In genomic region chr7:47478017-47478344, GRCh38 we compare ENCODE assay signal across 16 cellular contexts.
DNase-seq lines count a peak whose midpoint lies in the region; ATAC-seq, FAIRE-seq and TF ChIP-seq lines count a peak whose summit lies in the region.
"Had no signal": no experiment of that assay in that cellular context is flagged by ENCODE, and none has a peak within 500 bp of the region (broad histone marks: within the 10 kb centered on the region; RNA-seq: fewer than 3 reads in every experiment).

No MANE protein-coding gene starts in this region.

- H3K4me3 ChIP-seq in choroid plexus epithelial cell (ENCODE audit: low read depth, low read length) (no peak overlapping the region), HepG2 (replicated peaks in 1 of 3; ENCODE audit: insufficient read depth in 1 of 3, low read depth in 2 of 3, low read length in 3 of 3) (no peak overlapping the region), skeletal muscle satellite cell (ENCODE audit: low read length) (no peak overlapping the region), A673 (ENCODE audit: low read depth, low read length, poor library complexity, severe bottlenecking) (no peak overlapping the region)

- no peak for TF ChIP-seq POLR2A in HepG2 (IDR thresholded peaks at IDR 0.05; ENCODE audit: insufficient read depth in 1 of 2, low read depth in 2 of 2, low read length in 2 of 2)

- no peaks in the 10 kb centered on the region for H3K9me3 ChIP-seq in HepG2 (ENCODE audit: low read length)
- H3K9me3 ChIP-seq in skeletal muscle satellite cell (replicated peaks; ENCODE audit: low read length): no peaks in the 10 kb centered on the region
- H3K9me3 ChIP-seq in A673 (ENCODE audit: low read depth, low read length, poor library complexity, severe bottlenecking): no peaks in the 10 kb centered on the region

- DNase-seq in H4 (ENCODE audit: low spot score) (peak; percentile 63), choroid plexus epithelial cell (ENCODE audit: low read depth) (peak; percentile 48), HepG2 (ENCODE audit: low spot score) (no peak), A673 (ENCODE audit: low spot score) (no peak), NCI-H345 (lab: John Stamatoyannopoulos, UW) (no peak), NCI-H1092 treated with DMSO at 0.1 percent for 48 hours (lab: John Stamatoyannopoulos, UW) (no peak)
- DNase-seq: activated effector memory CD4-positive, alpha-beta T cell treated with anti-CD3 and anti-CD28 coated beads, Interleukin-2, amount 50 U/mL, for 16 hours; CD4-positive, alpha-beta T cell; H7; NCI-H446 treated with DMSO at 0.1 percent for 48 hours; OCI-M1; stimulated activated CD4-positive, alpha-beta T cell treated with anti-CD3 and anti-CD28 coated beads, Interleukin-4, amount 100 ng/mL, for 4 hours; stimulated activated naive CD8-positive, alpha-beta T cell treated with anti-CD3 and anti-CD28 coated beads, Interleukin-15, Interleukin-2, amounts not matched to agents 100 U/mL and 50 U/mL, for 24 hours; T-helper 17 cell had no signal

- peaks cover 8 to 36% of the 10 kb centered on the region in 2 experiments; a peak in 4 of 5 replicates for H3K36me3 ChIP-seq in HepG2 (replicated peaks in 1 of 2; ENCODE audit: control insufficient read depth in 1 of 2, insufficient read depth in 2 of 2, low read length in 2 of 2)
- H3K36me3 ChIP-seq in skeletal muscle satellite cell (ENCODE audit: insufficient read depth, low read length): no peaks in the 10 kb centered on the region
- H3K36me3 ChIP-seq in A673 (ENCODE audit: insufficient read depth, low read length, poor library complexity, severe bottlenecking): no peaks in the 10 kb centered on the region

- no peak overlapping the region for H2AFZ ChIP-seq in HepG2 (ENCODE audit: low read length)

- H3K4me1 ChIP-seq in HepG2 (ENCODE audit: insufficient read depth, low read length) (peaks cover 96% of the 10 kb centered on the region), skeletal muscle satellite cell (ENCODE audit: control insufficient read depth, insufficient read depth, low read length) (peaks cover 61% of the 10 kb centered on the region), A673 (ENCODE audit: insufficient read depth, low read length, poor library complexity, severe bottlenecking) (no peaks in the 10 kb centered on the region)

- H3K4me2 ChIP-seq in HepG2 (ENCODE audit: low read depth, low read length) (0 out of 2 replicates have a peak overlapping the region, but pooled peaks have one; percentile 1), skeletal muscle satellite cell (ENCODE audit: low read length) (peak overlapping the region; percentile 18)

- TF ChIP-seq CTCF in choroid plexus epithelial cell (conservative IDR thresholded peaks at IDR 0.05; ENCODE audit: low read depth, low read length) (no peak), HepG2 (CRISPR knock-in tag; IDR thresholded peaks at IDR 0.05) (no peak), A673 (conservative IDR thresholded peaks at IDR 0.05; ENCODE audit: low read depth, low read length) (no peak)

- CTCF ChIA-PET in HepG2 (lab: Yijun Ruan, JAX; ENCODE audit: low intra/inter-chr PET ratio, low total read pairs) (no interaction called here), A673 (lab: Charles Lee) (no interaction called here)

- H3K27ac ChIP-seq in HepG2 (ENCODE audit: extremely low read length, insufficient read depth, low read length) (peak overlapping the region; percentile 32), A673 (ENCODE audit: low read depth, low read length, poor library complexity, severe bottlenecking) (no peak overlapping the region)

- no peaks in the 10 kb centered on the region for H3K27me3 ChIP-seq in HepG2 (ENCODE audit: control insufficient read depth in 1 of 2, insufficient read depth in 2 of 2, low read length in 2 of 2)
- H3K27me3 ChIP-seq in skeletal muscle satellite cell (ENCODE audit: control insufficient read depth, insufficient read depth, low read length): no peaks in the 10 kb centered on the region
- H3K27me3 ChIP-seq in A673 (replicated peaks; ENCODE audit: insufficient read depth, low read depth, low read length, poor library complexity): no peaks in the 10 kb centered on the region

- H4K20me1 ChIP-seq in HepG2 (ENCODE audit: insufficient read depth, low read length): peaks cover 39% of the 10 kb centered on the region

- BruUV-seq in HepG2 (replicated peaks; lab: Mats Ljungman, UMichigan) (no TSS peak), A673 (replicated peaks; lab: Mats Ljungman, UMichigan) (no TSS peak)

- in situ Hi-C loops in HepG2 (cut with HindIII; ENCODE audit: extremely low pct_ligation_motif_present, low pct_unique_long_range_greater_than_20kb): loop anchor here (5.0 kb wide), 1 partner anchor 99 kb away; no protein-coding TSS in a partner anchor

- intact Hi-C loops in HepG2 (cut with micrococcal nuclease; ENCODE audit: unreplicated experiment) (loop anchor here (5.0 to 10.0 kb wide), 2 partner anchors 34 to 307 kb away; no protein-coding TSS in a partner anchor), A673 (cut with micrococcal nuclease; ENCODE audit: unreplicated experiment) (no loop called here)

- POLR2A ChIA-PET in HepG2 (lab: Yijun Ruan, JAX) (interaction anchor here (1.5 to 3.9 kb wide), 2 partner anchors 22 to 61 kb away, joined by 3 to 46 read pairs; no protein-coding TSS in a partner anchor), A673 (lab: Charles Lee; ENCODE audit: low non-redundant PET) (no interaction called here)

- TF ChIP-seq EP300 in HepG2 (IDR thresholded peaks at IDR 0.05; ENCODE audit: low read depth in 2 of 2, low read length in 2 of 2) (no peak), HepG2 (CRISPR knock-in tag; IDR thresholded peaks at IDR 0.05; ENCODE audit: borderline replicate concordance) (no peak)

- H3K9ac ChIP-seq in HepG2 (ENCODE audit: insufficient read depth, low read depth, low read length) (no peak overlapping the region), skeletal muscle satellite cell (ENCODE audit: low read depth, low read length) (peak overlapping the region; percentile 27)

- 0 out of 2 replicates have a peak, but pooled peaks have one; percentile 16 for TF ChIP-seq RAD21 in HepG2 (CRISPR knock-in tag; IDR thresholded peaks at IDR 0.05)

- FAIRE-seq in HepG2 (lab: Jason Lieb, UNC): no peak

- WGBS in HepG2 (ENCODE audit: low lambda C conversion rate): 100% methylated on average over 1 of the region's 6 CpGs

- no peak for ATAC-seq in HepG2
- ATAC-seq in HG02885 (IDR thresholded peaks at IDR 0.05; ENCODE audit: poor library complexity, unreplicated experiment): no peak
- ATAC-seq: stimulated activated naive CD8-positive, alpha-beta T cell treated with anti-CD3 and anti-CD28 coated beads, Interleukin-15, Interleukin-2, amounts not matched to agents 100 U/mL and 50 U/mL, for 24 hours; T-helper 17 cell had no signal

- H3K79me2 ChIP-seq in HepG2 (ENCODE audit: insufficient read depth, low read length): peaks cover 85% of the 10 kb centered on the region

TF ChIP-seq in HepG2, 621 proteins besides CTCF, POLR2A, EP300 and RAD21 (continues in another document):
- no peak for TF ChIP-seq ZNF563 (CRISPR knock-in tag; IDR thresholded peaks at IDR 0.05)
- TF ChIP-seq NFRKB (IDR thresholded peaks at IDR 0.05): no peak
- peak; percentile 58; the same call in 1 of the 2 replicates for TF ChIP-seq HIC2 (CRISPR knock-in tag; IDR thresholded peaks at IDR 0.05; ENCODE audit: low read depth)
- TF ChIP-seq RXRA (CRISPR knock-in tag; IDR thresholded peaks at IDR 0.05): peak; percentile 74
- no peak for TF ChIP-seq KDM1A (CRISPR knock-in tag; IDR thresholded peaks at IDR 0.05)
- TF ChIP-seq, protein P1, sequence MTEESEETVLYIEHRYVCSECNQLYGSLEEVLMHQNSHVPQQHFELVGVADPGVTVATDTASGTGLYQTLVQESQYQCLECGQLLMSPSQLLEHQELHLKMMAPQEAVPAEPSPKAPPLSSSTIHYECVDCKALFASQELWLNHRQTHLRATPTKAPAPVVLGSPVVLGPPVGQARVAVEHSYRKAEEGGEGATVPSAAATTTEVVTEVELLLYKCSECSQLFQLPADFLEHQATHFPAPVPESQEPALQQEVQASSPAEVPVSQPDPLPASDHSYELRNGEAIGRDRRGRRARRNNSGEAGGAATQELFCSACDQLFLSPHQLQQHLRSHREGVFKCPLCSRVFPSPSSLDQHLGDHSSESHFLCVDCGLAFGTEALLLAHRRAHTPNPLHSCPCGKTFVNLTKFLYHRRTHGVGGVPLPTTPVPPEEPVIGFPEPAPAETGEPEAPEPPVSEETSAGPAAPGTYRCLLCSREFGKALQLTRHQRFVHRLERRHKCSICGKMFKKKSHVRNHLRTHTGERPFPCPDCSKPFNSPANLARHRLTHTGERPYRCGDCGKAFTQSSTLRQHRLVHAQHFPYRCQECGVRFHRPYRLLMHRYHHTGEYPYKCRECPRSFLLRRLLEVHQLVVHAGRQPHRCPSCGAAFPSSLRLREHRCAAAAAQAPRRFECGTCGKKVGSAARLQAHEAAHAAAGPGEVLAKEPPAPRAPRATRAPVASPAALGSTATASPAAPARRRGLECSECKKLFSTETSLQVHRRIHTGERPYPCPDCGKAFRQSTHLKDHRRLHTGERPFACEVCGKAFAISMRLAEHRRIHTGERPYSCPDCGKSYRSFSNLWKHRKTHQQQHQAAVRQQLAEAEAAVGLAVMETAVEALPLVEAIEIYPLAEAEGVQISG (CRISPR knock-in tag; IDR thresholded peaks at IDR 0.05): no peak
- 0 out of 2 replicates have a peak, but pooled peaks have one; percentile 27 for TF ChIP-seq ZNF451 (CRISPR knock-in tag; IDR thresholded peaks at IDR 0.05)
- TF ChIP-seq CAMTA2 (CRISPR knock-in tag; IDR thresholded peaks at IDR 0.05; ENCODE audit: borderline replicate concordance): no peak
- no peak for TF ChIP-seq ZNF138 (CRISPR knock-in tag; IDR thresholded peaks at IDR 0.05; ENCODE audit: low read depth)
- TF ChIP-seq ZFP36L2 (CRISPR knock-in tag; IDR thresholded peaks at IDR 0.05): no peak
- TF ChIP-seq CHD4 (IDR thresholded peaks at IDR 0.05; ENCODE audit: borderline replicate concordance, low read length): no peak
- 0 out of 2 replicates have a peak, but pooled peaks have one; percentile 13 for TF ChIP-seq BCL6 (CRISPR knock-in tag; IDR thresholded peaks at IDR 0.05)
- 0 out of 2 replicates have a peak, but pooled peaks have one; percentile 41 for TF ChIP-seq PPARG (CRISPR knock-in tag; conservative IDR thresholded peaks at IDR 0.05)

Comparison
In these comparisons a context has a peak if more than half of its experiments do, and no peak if none do; other contexts are left out.
1. DNase-seq: peak in H4 (single experiment) and choroid plexus epithelial cell (single experiment); none in HepG2 (single experiment), A673 (single experiment), NCI-H345 (single experiment) and NCI-H1092 treated with DMSO at 0.1 percent for 48 hours (single experiment).